Comparison of ENCODE assay signal across 8 cellular contexts in the genomic region with DNA sequence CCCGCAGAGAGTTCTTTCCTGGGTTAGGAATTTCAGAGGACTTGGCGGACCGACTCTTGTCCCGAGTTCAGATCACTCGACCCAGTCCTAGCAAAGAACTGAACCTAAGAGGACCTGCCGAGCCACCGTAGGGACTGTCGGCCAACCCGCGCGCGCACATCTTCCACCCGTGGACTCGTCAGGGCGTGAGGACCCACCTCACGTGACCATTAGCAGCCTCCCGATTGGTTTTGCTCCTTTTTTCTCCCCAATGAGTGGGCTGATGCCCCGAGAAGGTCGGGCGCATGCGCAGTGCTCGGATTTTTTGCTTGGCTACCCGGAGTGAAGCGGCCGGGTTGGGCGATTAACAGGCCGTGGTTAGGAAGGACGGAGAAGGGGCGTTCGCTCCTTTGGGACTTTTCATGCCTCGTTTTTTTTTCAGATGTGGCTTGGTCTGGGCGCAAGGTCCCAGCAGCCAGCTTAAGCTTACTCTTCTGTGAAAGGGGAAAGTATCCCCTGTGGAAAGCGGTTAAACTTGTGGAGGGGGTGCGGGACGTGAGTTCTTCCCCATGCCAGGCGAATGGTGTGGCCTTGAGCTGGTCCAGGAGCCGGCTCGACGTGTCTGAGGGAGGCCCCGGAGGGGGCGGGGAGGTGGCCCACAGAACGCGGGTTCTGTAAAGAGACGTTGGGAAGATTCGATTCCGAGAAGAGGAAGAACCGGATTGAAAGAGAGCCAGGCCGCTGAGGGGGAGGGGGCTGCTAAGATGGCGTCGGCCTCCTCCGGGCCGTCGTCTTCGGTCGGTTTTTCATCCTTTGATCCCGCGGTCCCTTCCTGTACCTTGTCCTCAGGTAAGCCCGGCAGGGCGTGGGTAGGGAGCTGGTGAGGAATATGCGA. TPM values are rescaled to one million over a fixed set of nuclear protein-coding genes. Genes with fewer than 3 reads are reported as not detected.
DNase-seq lines count a peak whose midpoint lies in the region; ATAC-seq and TF ChIP-seq lines count a peak whose summit lies in the region.

A gene with protein sequence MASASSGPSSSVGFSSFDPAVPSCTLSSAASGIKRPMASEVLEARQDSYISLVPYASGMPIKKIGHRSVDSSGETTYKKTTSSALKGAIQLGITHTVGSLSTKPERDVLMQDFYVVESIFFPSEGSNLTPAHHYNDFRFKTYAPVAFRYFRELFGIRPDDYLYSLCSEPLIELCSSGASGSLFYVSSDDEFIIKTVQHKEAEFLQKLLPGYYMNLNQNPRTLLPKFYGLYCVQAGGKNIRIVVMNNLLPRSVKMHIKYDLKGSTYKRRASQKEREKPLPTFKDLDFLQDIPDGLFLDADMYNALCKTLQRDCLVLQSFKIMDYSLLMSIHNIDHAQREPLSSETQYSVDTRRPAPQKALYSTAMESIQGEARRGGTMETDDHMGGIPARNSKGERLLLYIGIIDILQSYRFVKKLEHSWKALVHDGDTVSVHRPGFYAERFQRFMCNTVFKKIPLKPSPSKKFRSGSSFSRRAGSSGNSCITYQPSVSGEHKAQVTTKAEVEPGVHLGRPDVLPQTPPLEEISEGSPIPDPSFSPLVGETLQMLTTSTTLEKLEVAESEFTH (plus strand): TSS at position 299 of the 874 bp plus-strand sequence. CDS start 445 bp downstream, at position 744.

- TF ChIP-seq CTCF in ascending aorta (IDR thresholded peaks at IDR 0.05) = no peak
- peak in 1 of 4 experiments; percentile 18 for TF ChIP-seq CTCF in uterus (IDR thresholded peaks at IDR 0.05)

- H3K27ac ChIP-seq in ascending aorta = peak within 1 kb of the TSS; percentile 84 to 85
- H3K27ac ChIP-seq in right cardiac atrium (ENCODE audit: low read length) = peak within 1 kb of the TSS; percentile 82
- H3K27ac ChIP-seq in uterus = peak within 1 kb of the TSS; percentile 88 to 92

- peak; percentile 74 to 77 for TF ChIP-seq POLR2A in uterus (IDR thresholded peaks at IDR 0.05)

- H3K9me3 ChIP-seq in ascending aorta = no peaks in the 10 kb centered on the region
- no peaks in the 10 kb centered on the region for H3K9me3 ChIP-seq in right cardiac atrium (ENCODE audit: control insufficient read depth, low read length)
- no peaks in the 10 kb centered on the region for H3K9me3 ChIP-seq in uterus

- intact Hi-C loops in ascending aorta (cut with DNase I) = loop anchor here (1.0 to 2.0 kb wide), 2 partner anchors 34 to 56 kb away; a partner anchor contains a TSS
- intact Hi-C loops in right cardiac atrium (cut with DNase I) = loop anchor here in 2 of 4 donors (5.0 kb wide), 1 partner anchor 54 kb away; a partner anchor contains a TSS
- intact Hi-C loops in uterus (cut with DNase I; ENCODE audit: low total_unique reads) = loop anchor here (10.0 kb wide), 1 partner anchor 56 kb away; a partner anchor contains a TSS

- H3K4me1 ChIP-seq in ascending aorta (peaks cover 5 to 23% of the 10 kb centered on the region in 2 donors), right cardiac atrium (ENCODE audit: control insufficient read depth, insufficient read depth, low read length) (no peaks in the 10 kb centered on the region), uterus (peaks cover 0 to 9% of the 10 kb centered on the region in 2 donors)

- ATAC-seq in GM18499 (IDR thresholded peaks at IDR 0.05; ENCODE audit: insufficient read depth, unreplicated experiment) (peak; percentile 85), HG02943 (IDR thresholded peaks at IDR 0.05; ENCODE audit: low read depth, unreplicated experiment) (peak; percentile 94), right cardiac atrium (peak; percentile 95 to 97)

- H3K4me3 Mint-ChIP-seq in T-helper 2 cell treated with Interferon-gamma antibody and Interleukin-4, amounts not matched to agents 5 μg/mL and 100 μg/mL, for 36 hours = peak within 1 kb of the TSS; percentile 99

- peak within 1 kb of the TSS; percentile 93 for H3K27ac Mint-ChIP-seq in T-helper 2 cell treated with Interferon-gamma antibody and Interleukin-4, amounts not matched to agents 5 μg/mL and 100 μg/mL, for 36 hours

- H3K27me3 Mint-ChIP-seq in T-helper 2 cell treated with Interferon-gamma antibody and Interleukin-4, amounts not matched to agents 5 μg/mL and 100 μg/mL, for 36 hours (ENCODE audit: low read depth) = peaks cover 4% of the 10 kb centered on the region

- peaks cover 32% of the 10 kb centered on the region for H3K4me1 Mint-ChIP-seq in T-helper 2 cell treated with Interferon-gamma antibody and Interleukin-4, amounts not matched to agents 5 μg/mL and 100 μg/mL, for 36 hours (ENCODE audit: low read depth)

- H3K36me3 Mint-ChIP-seq in T-helper 2 cell treated with Interferon-gamma antibody and Interleukin-4, amounts not matched to agents 5 μg/mL and 100 μg/mL, for 36 hours (ENCODE audit: low read depth) = peaks cover 17% of the 10 kb centered on the region

- no peaks in the 10 kb centered on the region for H3K27me3 ChIP-seq in ascending aorta
- H3K27me3 ChIP-seq in right cardiac atrium (ENCODE audit: control insufficient read depth, insufficient read depth) = no peaks in the 10 kb centered on the region
- no peaks in the 10 kb centered on the region for H3K27me3 ChIP-seq in uterus

- WGBS in right cardiac atrium = under 1% methylated on average over 60 of the region's 60 CpGs

- peaks cover 4 to 6% of the 10 kb centered on the region in 2 donors for H3K36me3 ChIP-seq in ascending aorta
- no peaks in the 10 kb centered on the region for H3K36me3 ChIP-seq in uterus

- DNase-seq in NCI-H1930 (lab: John Stamatoyannopoulos, UW) = peak; percentile 97 to 99
- DNase-seq in T-helper 2 cell treated with Interferon-gamma antibody and Interleukin-4, amounts not matched to agents 5 μg/mL and 100 μg/mL, for 36 hours (ENCODE audit: low spot score) = peak; percentile 96
- peak; percentile 95 to 99 for DNase-seq in ascending aorta (ENCODE audit: low spot score in 2 of 2)
- peak; percentile 99 to 100 (median 100) for DNase-seq in right cardiac atrium
- DNase-seq in pulmonary artery endothelial cell (ENCODE audit: low read depth, low spot score) = peak; percentile 92
- DNase-seq in uterus = peak; percentile 97 to 99

- H3K4me3 ChIP-seq in ascending aorta (peak within 1 kb of the TSS; percentile 74 to 82), right cardiac atrium (ENCODE audit: low read length) (peak within 1 kb of the TSS; percentile 93), uterus (peak within 1 kb of the TSS; percentile 69 to 75)

- H3K9me3 Mint-ChIP-seq in T-helper 2 cell treated with Interferon-gamma antibody and Interleukin-4, amounts not matched to agents 5 μg/mL and 100 μg/mL, for 36 hours = no peaks in the 10 kb centered on the region

RNA-seq across cellular contexts. Expression of the gene that starts here (rescaled TPM):
- 36.5 TPM for total RNA-seq in ascending aorta
- 10 to 100 TPM; 33.7 to 50.7 (median 38.2) TPM for total RNA-seq in right cardiac atrium
- 20.4 TPM for polyA plus RNA-seq in right cardiac atrium
- 61.1 and 73.7 TPM in 2 replicates for total RNA-seq in pulmonary artery endothelial cell
- 100 to 1,000 TPM in 2 of 4 donors, 10 to 100 TPM in 2; 66.8 to 240 (median 92.6) TPM for total RNA-seq in uterus

Comparison
In these comparisons a context has a peak if more than half of its experiments do, and no peak if none do; other contexts are left out.
1. Peak in every context shown above with its lines: DNase-seq, ATAC-seq, H3K4me3 ChIP-seq and H3K27ac ChIP-seq.